ENCODE assay signal across 36 cellular contexts in the genomic region with DNA sequence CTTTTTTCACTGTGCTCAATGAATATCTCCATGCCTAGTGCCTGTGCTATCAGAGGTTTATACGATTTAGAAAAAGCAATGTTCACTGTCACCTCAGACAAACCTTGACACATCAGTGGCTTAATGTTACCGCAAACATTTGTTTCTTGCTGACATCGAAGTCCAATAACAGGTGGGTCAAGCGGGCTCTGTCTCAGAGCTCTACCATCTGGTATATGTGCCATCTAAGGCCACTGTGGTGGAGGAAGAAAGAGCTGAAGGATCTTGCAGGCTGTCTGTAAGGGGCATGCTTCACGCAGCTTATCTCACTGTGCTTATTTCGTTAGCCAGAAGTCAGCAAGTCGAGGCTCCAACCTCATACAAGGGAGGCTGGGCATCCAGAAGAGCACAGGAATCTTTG.
"Had no signal": no experiment of that assay in that cellular context is flagged by ENCODE, and none has a peak within 500 bp of the region (broad histone marks: within the 10 kb centered on the region; RNA-seq: fewer than 3 reads in every experiment).

No MANE protein-coding gene starts in this region.

- FAIRE-seq: RCC 7860 had no signal

- H3K9me3 ChIP-seq: SJSA1 had no signal

- DNase-seq: activated CD4-positive, alpha-beta memory T cell treated with anti-CD3 and anti-CD28 coated beads, Interleukin-2, amount 10 ng/mL, durations not matched to agents 7 days and 5 days; activated CD4-positive, alpha-beta T cell treated with anti-CD3 and anti-CD28 coated beads for 1 hour; activated CD4-positive, alpha-beta T cell treated with anti-CD3 and anti-CD28 coated beads for 48 hours; activated CD4-positive, CD25-positive, alpha-beta regulatory T cell; activated CD8-positive, alpha-beta memory T cell treated with anti-CD3 and anti-CD28 coated beads for 24 hours; activated CD8-positive, alpha-beta memory T cell treated with anti-CD3 and anti-CD28 coated beads, Interleukin-2, amount 10 ng/mL, durations not matched to agents 7 days and 5 days; activated CD8-positive, alpha-beta memory T cell treated with anti-CD3 and anti-CD28 coated beads, Interleukin-2, amount 50 U/mL, for 48 hours; activated effector memory CD4-positive, alpha-beta T cell treated with anti-CD3 and anti-CD28 coated beads, Interleukin-2, amount 50 U/mL, for 16 hours; activated naive CD4-positive, alpha-beta T cell; activated naive CD4-positive, alpha-beta T cell treated with anti-CD3 and anti-CD28 coated beads, Interleukin-2, amount 50 U/mL, for 16 hours; activated naive CD8-positive, alpha-beta T cell treated with anti-CD3 and anti-CD28 coated beads for 36 hours; activated T-cell treated with anti-CD3 and anti-CD28 coated beads, Interleukin-2, amount 50 U/mL, for 1 hour; activated T-cell treated with anti-CD3 and anti-CD28 coated beads, Interleukin-2, amount 50 U/mL, for 72 hours; amniotic stem cell; aorta; brain microvascular endothelial cell; MM.1S; MV-4-11; NCI-H1092; NCI-H1436 treated with DMSO at 0.1 percent for 48 hours; NCI-H1694 treated with DMSO at 0.1 percent for 48 hours; NCI-H2029; NCI-H226; NCI-H446 treated with DMSO at 0.1 percent for 48 hours; NCI-H524; PC-9; SHP77; T-cell; T-helper 17 cell; T-helper 9 cell had no signal

- H3K36me3 ChIP-seq: brain microvascular endothelial cell, SJSA1 had no signal

- H3K4me2 ChIP-seq: KMS-11, PC-9 had no signal

- H2AFZ ChIP-seq: PC-9 had no signal

- H3K4me3 ChIP-seq: PC-9, SJSA1 had no signal

- ATAC-seq: activated CD8-positive, alpha-beta memory T cell treated with anti-CD3 and anti-CD28 coated beads, Interleukin-2, amount 10 ng/mL, durations not matched to agents 7 days and 5 days; activated T-cell treated with anti-CD3 and anti-CD28 coated beads, Interleukin-2, amount 50 U/mL, for 72 hours; activated T-helper 17 cell treated with anti-CD3 and anti-CD28 coated beads, Interleukin-2, amount 50 U/mL, for 72 hours; SK-N-SH treated with all-trans-retinoic acid at 6 μM for 48 hours; T-cell; T-helper 17 cell had no signal

- H3K27ac ChIP-seq: brain microvascular endothelial cell, KMS-11, PC-9, SJSA1, VCaP had no signal

- H3K27me3 ChIP-seq: brain microvascular endothelial cell, SJSA1 had no signal

- H3K9ac ChIP-seq: KMS-11 had no signal
